Comparison of ENCODE assay signal across 8 cellular contexts in the genomic region with DNA sequence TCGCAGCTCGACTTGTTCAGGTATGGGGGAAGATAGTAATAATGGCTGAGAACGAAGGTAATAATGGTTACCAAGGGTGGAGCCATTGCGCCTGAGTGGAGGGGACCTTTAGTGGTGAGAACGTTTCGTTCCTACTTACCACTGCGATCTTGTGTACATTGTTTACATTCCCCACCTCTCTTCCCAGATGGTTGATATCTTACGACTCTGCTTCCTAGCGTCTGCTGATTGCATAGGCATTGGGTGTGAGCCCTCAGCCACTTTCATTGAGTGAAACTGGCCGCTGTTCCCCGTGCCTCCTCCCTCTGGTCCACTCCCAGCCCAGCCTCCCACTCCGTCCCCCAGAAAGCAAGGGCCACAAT.
DNase-seq lines count a peak whose midpoint lies in the region; ATAC-seq, FAIRE-seq and TF ChIP-seq lines count a peak whose summit lies in the region.

No MANE protein-coding gene starts in this region.

- peaks cover 37% of the 10 kb centered on the region for H3K4me1 Mint-ChIP-seq in activated naive CD8-positive, alpha-beta T cell (ENCODE audit: low read depth)
- peaks cover 32% of the 10 kb centered on the region for H3K4me1 Mint-ChIP-seq in stimulated activated naive CD8-positive, alpha-beta T cell treated with anti-CD3 and anti-CD28 coated beads, Interleukin-15, Interleukin-2, amounts not matched to agents 100 ng/mL and 50 ng/mL, for 24 hours (ENCODE audit: low read depth)

- ATAC-seq in GM18907 (IDR thresholded peaks at IDR 0.05; ENCODE audit: unreplicated experiment) (peak; percentile 16), HG03520 (IDR thresholded peaks at IDR 0.05; ENCODE audit: unreplicated experiment) (peak; percentile 3)

- DNase-seq in AG10803 (ENCODE audit: low read depth) (peak; percentile 20), GM19239 (ENCODE audit: insufficient read length, low spot score) (no peak), NCI-H1105 treated with DMSO at 0.1 percent for 48 hours (lab: John Stamatoyannopoulos, UW) (no peak)

- no peaks in the 10 kb centered on the region for H3K36me3 Mint-ChIP-seq in activated naive CD8-positive, alpha-beta T cell
- peaks cover 13% of the 10 kb centered on the region for H3K36me3 Mint-ChIP-seq in stimulated activated naive CD8-positive, alpha-beta T cell treated with anti-CD3 and anti-CD28 coated beads, Interleukin-15, Interleukin-2, amounts not matched to agents 100 ng/mL and 50 ng/mL, for 24 hours (ENCODE audit: low read depth)

- peak overlapping the region; percentile 99 for H3K4me3 Mint-ChIP-seq in activated naive CD8-positive, alpha-beta T cell
- H3K4me3 Mint-ChIP-seq in stimulated activated naive CD8-positive, alpha-beta T cell treated with anti-CD3 and anti-CD28 coated beads, Interleukin-15, Interleukin-2, amounts not matched to agents 100 ng/mL and 50 ng/mL, for 24 hours: peak overlapping the region; percentile 99

- H3K27me3 Mint-ChIP-seq in activated naive CD8-positive, alpha-beta T cell: no peaks in the 10 kb centered on the region
- H3K27me3 Mint-ChIP-seq in stimulated activated naive CD8-positive, alpha-beta T cell treated with anti-CD3 and anti-CD28 coated beads, Interleukin-15, Interleukin-2, amounts not matched to agents 100 ng/mL and 50 ng/mL, for 24 hours: no peaks in the 10 kb centered on the region

- H3K9ac ChIP-seq in iPS-15b (ENCODE audit: low read depth, low read length): peak overlapping the region; percentile 79

- no peaks in the 10 kb centered on the region for H3K9me3 Mint-ChIP-seq in activated naive CD8-positive, alpha-beta T cell (ENCODE audit: low read depth)
- H3K9me3 Mint-ChIP-seq in stimulated activated naive CD8-positive, alpha-beta T cell treated with anti-CD3 and anti-CD28 coated beads, Interleukin-15, Interleukin-2, amounts not matched to agents 100 ng/mL and 50 ng/mL, for 24 hours: no peaks in the 10 kb centered on the region

- H3K27me3 ChIP-seq in iPS-15b (ENCODE audit: control insufficient read depth, insufficient read depth, low read length): no peaks in the 10 kb centered on the region

- no peaks in the 10 kb centered on the region for H3K9me3 ChIP-seq in iPS-15b (ENCODE audit: control insufficient read depth, insufficient read depth, low read length)

- TF ChIP-seq CTCF in AG10803 (conservative IDR thresholded peaks at IDR 0.05; ENCODE audit: low read length): no peak

- peak overlapping the region; percentile 83 for H3K4me3 ChIP-seq in AG10803 (ENCODE audit: low read length)
- peak overlapping the region; percentile 93 for H3K4me3 ChIP-seq in iPS-15b (ENCODE audit: low read depth, low read length)

- no peak for FAIRE-seq in GM19239 (lab: Jason Lieb, UNC)

- H3K4me1 ChIP-seq in iPS-15b (ENCODE audit: control insufficient read depth, insufficient read depth, low read length): peaks cover 7% of the 10 kb centered on the region

- H3K36me3 ChIP-seq in iPS-15b (ENCODE audit: control insufficient read depth, insufficient read depth, low read length): no peaks in the 10 kb centered on the region

- peak overlapping the region; percentile 94 for H3K27ac Mint-ChIP-seq in activated naive CD8-positive, alpha-beta T cell
- peak overlapping the region; percentile 96 for H3K27ac Mint-ChIP-seq in stimulated activated naive CD8-positive, alpha-beta T cell treated with anti-CD3 and anti-CD28 coated beads, Interleukin-15, Interleukin-2, amounts not matched to agents 100 ng/mL and 50 ng/mL, for 24 hours
